1 cellular context compared by ENCODE assay signal in genomic region chr6:31171931-31172882, GRCh38.
A peak's percentile ranks its signal among the peaks of the same experiment; 100 is the strongest.
TF ChIP-seq lines count a peak whose summit lies in the region.

No MANE protein-coding gene starts in this region.

TF ChIP-seq in WTC11, 78 proteins besides CTCF, POLR2A, EP300 and RAD21:
- TF ChIP-seq, protein P1, sequence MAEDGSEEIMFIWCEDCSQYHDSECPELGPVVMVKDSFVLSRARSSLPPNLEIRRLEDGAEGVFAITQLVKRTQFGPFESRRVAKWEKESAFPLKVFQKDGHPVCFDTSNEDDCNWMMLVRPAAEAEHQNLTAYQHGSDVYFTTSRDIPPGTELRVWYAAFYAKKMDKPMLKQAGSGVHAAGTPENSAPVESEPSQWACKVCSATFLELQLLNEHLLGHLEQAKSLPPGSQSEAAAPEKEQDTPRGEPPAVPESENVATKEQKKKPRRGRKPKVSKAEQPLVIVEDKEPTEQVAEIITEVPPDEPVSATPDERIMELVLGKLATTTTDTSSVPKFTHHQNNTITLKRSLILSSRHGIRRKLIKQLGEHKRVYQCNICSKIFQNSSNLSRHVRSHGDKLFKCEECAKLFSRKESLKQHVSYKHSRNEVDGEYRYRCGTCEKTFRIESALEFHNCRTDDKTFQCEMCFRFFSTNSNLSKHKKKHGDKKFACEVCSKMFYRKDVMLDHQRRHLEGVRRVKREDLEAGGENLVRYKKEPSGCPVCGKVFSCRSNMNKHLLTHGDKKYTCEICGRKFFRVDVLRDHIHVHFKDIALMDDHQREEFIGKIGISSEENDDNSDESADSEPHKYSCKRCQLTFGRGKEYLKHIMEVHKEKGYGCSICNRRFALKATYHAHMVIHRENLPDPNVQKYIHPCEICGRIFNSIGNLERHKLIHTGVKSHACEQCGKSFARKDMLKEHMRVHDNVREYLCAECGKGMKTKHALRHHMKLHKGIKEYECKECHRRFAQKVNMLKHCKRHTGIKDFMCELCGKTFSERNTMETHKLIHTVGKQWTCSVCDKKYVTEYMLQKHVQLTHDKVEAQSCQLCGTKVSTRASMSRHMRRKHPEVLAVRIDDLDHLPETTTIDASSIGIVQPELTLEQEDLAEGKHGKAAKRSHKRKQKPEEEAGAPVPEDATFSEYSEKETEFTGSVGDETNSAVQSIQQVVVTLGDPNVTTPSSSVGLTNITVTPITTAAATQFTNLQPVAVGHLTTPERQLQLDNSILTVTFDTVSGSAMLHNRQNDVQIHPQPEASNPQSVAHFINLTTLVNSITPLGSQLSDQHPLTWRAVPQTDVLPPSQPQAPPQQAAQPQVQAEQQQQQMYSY (CRISPR knock-in tag; IDR thresholded peaks at IDR 0.05) = no peak
- TF ChIP-seq ZNF219 (CRISPR knock-in tag; IDR thresholded peaks at IDR 0.05; ENCODE audit: borderline replicate concordance) (no peak), KAT7 (CRISPR knock-in tag; IDR thresholded peaks at IDR 0.05; ENCODE audit: borderline replicate concordance) (no peak), ETV6 (CRISPR knock-in tag; IDR thresholded peaks at IDR 0.05) (0 out of 2 replicates have a peak, but pooled peaks have one; percentile 20), ZNF423 (CRISPR knock-in tag; IDR thresholded peaks at IDR 0.05) (peak; percentile 74), SP1 (CRISPR knock-in tag; conservative IDR thresholded peaks at IDR 0.05) (peak; percentile 76), CDX4 (CRISPR knock-in tag; IDR thresholded peaks at IDR 0.05; ENCODE audit: borderline replicate concordance) (no peak), ZBTB21 (CRISPR knock-in tag; IDR thresholded peaks at IDR 0.05; ENCODE audit: borderline replicate concordance) (0 out of 2 replicates have a peak, but pooled peaks have one; percentile 55), TEAD4 (CRISPR knock-in tag; IDR thresholded peaks at IDR 0.05) (no peak), SMAD4 (CRISPR knock-in tag; IDR thresholded peaks at IDR 0.05) (0 out of 2 replicates have a peak, but pooled peaks have one; percentile 63), ZNF232 (CRISPR knock-in tag; IDR thresholded peaks at IDR 0.05) (no peak), AR (CRISPR knock-in tag; IDR thresholded peaks at IDR 0.05) (no peak; the same call in 1 of the 2 replicates), JUN (CRISPR knock-in tag; IDR thresholded peaks at IDR 0.05) (peak; percentile 42; the same call in 1 of the 2 replicates), ZNF121 (CRISPR knock-in tag; IDR thresholded peaks at IDR 0.05) (no peak), E2F1 (CRISPR knock-in tag; IDR thresholded peaks at IDR 0.05) (no peak), FOXJ3 (CRISPR knock-in tag; IDR thresholded peaks at IDR 0.05; ENCODE audit: borderline replicate concordance) (0 out of 2 replicates have a peak, but pooled peaks have one; percentile 38), FOXK1 (CRISPR knock-in tag; IDR thresholded peaks at IDR 0.05) (peak; percentile 86; the same call in 1 of the 2 replicates), HMGA2 (CRISPR knock-in tag; IDR thresholded peaks at IDR 0.05) (no peak), FOXP1 (CRISPR knock-in tag; IDR thresholded peaks at IDR 0.05; ENCODE audit: borderline replicate concordance) (0 out of 2 replicates have a peak, but pooled peaks have one; percentile 4), MYBL2 (CRISPR knock-in tag; IDR thresholded peaks at IDR 0.05) (peak; percentile 31; the same call in 1 of the 2 replicates), TP53 (CRISPR knock-in tag; IDR thresholded peaks at IDR 0.05) (peak; percentile 72; the same call in 1 of the 2 replicates), E2F5 (CRISPR knock-in tag; IDR thresholded peaks at IDR 0.05) (no peak), SOX15 (CRISPR knock-in tag; IDR thresholded peaks at IDR 0.05) (no peak), FOXP4 (CRISPR knock-in tag; IDR thresholded peaks at IDR 0.05) (peak; percentile 97; the same call in 1 of the 2 replicates), ZNF281 (CRISPR knock-in tag; IDR thresholded peaks at IDR 0.05) (peak; percentile 99)
- TF ChIP-seq, protein P2, sequence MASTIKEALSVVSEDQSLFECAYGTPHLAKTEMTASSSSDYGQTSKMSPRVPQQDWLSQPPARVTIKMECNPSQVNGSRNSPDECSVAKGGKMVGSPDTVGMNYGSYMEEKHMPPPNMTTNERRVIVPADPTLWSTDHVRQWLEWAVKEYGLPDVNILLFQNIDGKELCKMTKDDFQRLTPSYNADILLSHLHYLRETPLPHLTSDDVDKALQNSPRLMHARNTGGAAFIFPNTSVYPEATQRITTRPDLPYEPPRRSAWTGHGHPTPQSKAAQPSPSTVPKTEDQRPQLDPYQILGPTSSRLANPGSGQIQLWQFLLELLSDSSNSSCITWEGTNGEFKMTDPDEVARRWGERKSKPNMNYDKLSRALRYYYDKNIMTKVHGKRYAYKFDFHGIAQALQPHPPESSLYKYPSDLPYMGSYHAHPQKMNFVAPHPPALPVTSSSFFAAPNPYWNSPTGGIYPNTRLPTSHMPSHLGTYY (CRISPR knock-in tag; IDR thresholded peaks at IDR 0.05) = no peak
- TF ChIP-seq, protein P3, sequence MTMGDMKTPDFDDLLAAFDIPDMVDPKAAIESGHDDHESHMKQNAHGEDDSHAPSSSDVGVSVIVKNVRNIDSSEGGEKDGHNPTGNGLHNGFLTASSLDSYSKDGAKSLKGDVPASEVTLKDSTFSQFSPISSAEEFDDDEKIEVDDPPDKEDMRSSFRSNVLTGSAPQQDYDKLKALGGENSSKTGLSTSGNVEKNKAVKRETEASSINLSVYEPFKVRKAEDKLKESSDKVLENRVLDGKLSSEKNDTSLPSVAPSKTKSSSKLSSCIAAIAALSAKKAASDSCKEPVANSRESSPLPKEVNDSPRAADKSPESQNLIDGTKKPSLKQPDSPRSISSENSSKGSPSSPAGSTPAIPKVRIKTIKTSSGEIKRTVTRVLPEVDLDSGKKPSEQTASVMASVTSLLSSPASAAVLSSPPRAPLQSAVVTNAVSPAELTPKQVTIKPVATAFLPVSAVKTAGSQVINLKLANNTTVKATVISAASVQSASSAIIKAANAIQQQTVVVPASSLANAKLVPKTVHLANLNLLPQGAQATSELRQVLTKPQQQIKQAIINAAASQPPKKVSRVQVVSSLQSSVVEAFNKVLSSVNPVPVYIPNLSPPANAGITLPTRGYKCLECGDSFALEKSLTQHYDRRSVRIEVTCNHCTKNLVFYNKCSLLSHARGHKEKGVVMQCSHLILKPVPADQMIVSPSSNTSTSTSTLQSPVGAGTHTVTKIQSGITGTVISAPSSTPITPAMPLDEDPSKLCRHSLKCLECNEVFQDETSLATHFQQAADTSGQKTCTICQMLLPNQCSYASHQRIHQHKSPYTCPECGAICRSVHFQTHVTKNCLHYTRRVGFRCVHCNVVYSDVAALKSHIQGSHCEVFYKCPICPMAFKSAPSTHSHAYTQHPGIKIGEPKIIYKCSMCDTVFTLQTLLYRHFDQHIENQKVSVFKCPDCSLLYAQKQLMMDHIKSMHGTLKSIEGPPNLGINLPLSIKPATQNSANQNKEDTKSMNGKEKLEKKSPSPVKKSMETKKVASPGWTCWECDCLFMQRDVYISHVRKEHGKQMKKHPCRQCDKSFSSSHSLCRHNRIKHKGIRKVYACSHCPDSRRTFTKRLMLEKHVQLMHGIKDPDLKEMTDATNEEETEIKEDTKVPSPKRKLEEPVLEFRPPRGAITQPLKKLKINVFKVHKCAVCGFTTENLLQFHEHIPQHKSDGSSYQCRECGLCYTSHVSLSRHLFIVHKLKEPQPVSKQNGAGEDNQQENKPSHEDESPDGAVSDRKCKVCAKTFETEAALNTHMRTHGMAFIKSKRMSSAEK (CRISPR knock-in tag; IDR thresholded peaks at IDR 0.05; ENCODE audit: borderline replicate concordance) = no peak
- TF ChIP-seq, protein P4, sequence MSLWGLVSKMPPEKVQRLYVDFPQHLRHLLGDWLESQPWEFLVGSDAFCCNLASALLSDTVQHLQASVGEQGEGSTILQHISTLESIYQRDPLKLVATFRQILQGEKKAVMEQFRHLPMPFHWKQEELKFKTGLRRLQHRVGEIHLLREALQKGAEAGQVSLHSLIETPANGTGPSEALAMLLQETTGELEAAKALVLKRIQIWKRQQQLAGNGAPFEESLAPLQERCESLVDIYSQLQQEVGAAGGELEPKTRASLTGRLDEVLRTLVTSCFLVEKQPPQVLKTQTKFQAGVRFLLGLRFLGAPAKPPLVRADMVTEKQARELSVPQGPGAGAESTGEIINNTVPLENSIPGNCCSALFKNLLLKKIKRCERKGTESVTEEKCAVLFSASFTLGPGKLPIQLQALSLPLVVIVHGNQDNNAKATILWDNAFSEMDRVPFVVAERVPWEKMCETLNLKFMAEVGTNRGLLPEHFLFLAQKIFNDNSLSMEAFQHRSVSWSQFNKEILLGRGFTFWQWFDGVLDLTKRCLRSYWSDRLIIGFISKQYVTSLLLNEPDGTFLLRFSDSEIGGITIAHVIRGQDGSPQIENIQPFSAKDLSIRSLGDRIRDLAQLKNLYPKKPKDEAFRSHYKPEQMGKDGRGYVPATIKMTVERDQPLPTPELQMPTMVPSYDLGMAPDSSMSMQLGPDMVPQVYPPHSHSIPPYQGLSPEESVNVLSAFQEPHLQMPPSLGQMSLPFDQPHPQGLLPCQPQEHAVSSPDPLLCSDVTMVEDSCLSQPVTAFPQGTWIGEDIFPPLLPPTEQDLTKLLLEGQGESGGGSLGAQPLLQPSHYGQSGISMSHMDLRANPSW (CRISPR knock-in tag; conservative IDR thresholded peaks at IDR 0.05; ENCODE audit: low read depth) = peak; percentile 76; the same call in 1 of the 2 replicates
